ENCODE assay signal across 1 cellular context in genomic region chr2:111698743-111699554, GRCh38.
TF ChIP-seq lines count a peak whose summit lies in the region.

No MANE protein-coding gene starts in this region.

TF ChIP-seq in HepG2, 621 proteins besides CTCF, POLR2A, EP300 and RAD21 (continued from another document and continues in another):
- TF ChIP-seq ARID5B (CRISPR knock-in tag; IDR thresholded peaks at IDR 0.05) = peak; percentile 90
- no peak for TF ChIP-seq NFRKB (IDR thresholded peaks at IDR 0.05)
- peak; percentile 93 for TF ChIP-seq ZNF331 (CRISPR knock-in tag; IDR thresholded peaks at IDR 0.05)
- TF ChIP-seq ZNF263 (CRISPR knock-in tag; IDR thresholded peaks at IDR 0.05) = 0 out of 2 replicates have a peak, but pooled peaks have one; percentile 23
- TF ChIP-seq ZBTB4 (CRISPR knock-in tag; IDR thresholded peaks at IDR 0.05; ENCODE audit: borderline replicate concordance) = no peak
- 0 out of 2 replicates have a peak, but pooled peaks have one; percentile 31 for TF ChIP-seq SMAD3 (CRISPR knock-in tag; IDR thresholded peaks at IDR 0.05)
- no peak for TF ChIP-seq KLF12 (CRISPR knock-in tag; IDR thresholded peaks at IDR 0.05; ENCODE audit: borderline replicate concordance)
- TF ChIP-seq, protein P1, sequence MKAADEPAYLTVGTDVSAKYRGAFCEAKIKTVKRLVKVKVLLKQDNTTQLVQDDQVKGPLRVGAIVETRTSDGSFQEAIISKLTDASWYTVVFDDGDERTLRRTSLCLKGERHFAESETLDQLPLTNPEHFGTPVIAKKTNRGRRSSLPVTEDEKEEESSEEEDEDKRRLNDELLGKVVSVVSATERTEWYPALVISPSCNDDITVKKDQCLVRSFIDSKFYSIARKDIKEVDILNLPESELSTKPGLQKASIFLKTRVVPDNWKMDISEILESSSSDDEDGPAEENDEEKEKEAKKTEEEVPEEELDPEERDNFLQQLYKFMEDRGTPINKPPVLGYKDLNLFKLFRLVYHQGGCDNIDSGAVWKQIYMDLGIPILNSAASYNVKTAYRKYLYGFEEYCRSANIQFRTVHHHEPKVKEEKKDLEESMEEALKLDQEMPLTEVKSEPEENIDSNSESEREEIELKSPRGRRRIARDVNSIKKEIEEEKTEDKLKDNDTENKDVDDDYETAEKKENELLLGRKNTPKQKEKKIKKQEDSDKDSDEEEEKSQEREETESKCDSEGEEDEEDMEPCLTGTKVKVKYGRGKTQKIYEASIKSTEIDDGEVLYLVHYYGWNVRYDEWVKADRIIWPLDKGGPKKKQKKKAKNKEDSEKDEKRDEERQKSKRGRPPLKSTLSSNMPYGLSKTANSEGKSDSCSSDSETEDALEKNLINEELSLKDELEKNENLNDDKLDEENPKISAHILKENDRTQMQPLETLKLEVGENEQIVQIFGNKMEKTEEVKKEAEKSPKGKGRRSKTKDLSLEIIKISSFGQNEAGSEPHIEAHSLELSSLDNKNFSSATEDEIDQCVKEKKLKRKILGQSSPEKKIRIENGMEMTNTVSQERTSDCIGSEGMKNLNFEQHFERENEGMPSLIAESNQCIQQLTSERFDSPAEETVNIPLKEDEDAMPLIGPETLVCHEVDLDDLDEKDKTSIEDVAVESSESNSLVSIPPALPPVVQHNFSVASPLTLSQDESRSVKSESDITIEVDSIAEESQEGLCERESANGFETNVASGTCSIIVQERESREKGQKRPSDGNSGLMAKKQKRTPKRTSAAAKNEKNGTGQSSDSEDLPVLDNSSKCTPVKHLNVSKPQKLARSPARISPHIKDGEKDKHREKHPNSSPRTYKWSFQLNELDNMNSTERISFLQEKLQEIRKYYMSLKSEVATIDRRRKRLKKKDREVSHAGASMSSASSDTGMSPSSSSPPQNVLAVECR (CRISPR knock-in tag; IDR thresholded peaks at IDR 0.05; ENCODE audit: borderline replicate concordance) = peak; percentile 67; the same call in 1 of the 2 replicates
- peak; percentile 57 for TF ChIP-seq NR2F6 (IDR thresholded peaks at IDR 0.05)
- TF ChIP-seq NR2F6 (CRISPR knock-in tag; IDR thresholded peaks at IDR 0.05) = peak; percentile 69
- TF ChIP-seq ZNF703 (CRISPR knock-in tag; IDR thresholded peaks at IDR 0.05; ENCODE audit: borderline replicate concordance) = no peak
- TF ChIP-seq NFKBIZ (CRISPR knock-in tag; IDR thresholded peaks at IDR 0.05) = peak; percentile 42; the same call in 1 of the 2 replicates
- no peak for TF ChIP-seq ZNF720 (CRISPR knock-in tag; IDR thresholded peaks at IDR 0.05)
- TF ChIP-seq NR3C1 (CRISPR knock-in tag; IDR thresholded peaks at IDR 0.05) = no peak
- TF ChIP-seq, protein P2, sequence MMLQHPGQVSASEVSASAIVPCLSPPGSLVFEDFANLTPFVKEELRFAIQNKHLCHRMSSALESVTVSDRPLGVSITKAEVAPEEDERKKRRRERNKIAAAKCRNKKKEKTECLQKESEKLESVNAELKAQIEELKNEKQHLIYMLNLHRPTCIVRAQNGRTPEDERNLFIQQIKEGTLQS (CRISPR knock-in tag; IDR thresholded peaks at IDR 0.05) = peak; percentile 92
- TF ChIP-seq, protein P3, sequence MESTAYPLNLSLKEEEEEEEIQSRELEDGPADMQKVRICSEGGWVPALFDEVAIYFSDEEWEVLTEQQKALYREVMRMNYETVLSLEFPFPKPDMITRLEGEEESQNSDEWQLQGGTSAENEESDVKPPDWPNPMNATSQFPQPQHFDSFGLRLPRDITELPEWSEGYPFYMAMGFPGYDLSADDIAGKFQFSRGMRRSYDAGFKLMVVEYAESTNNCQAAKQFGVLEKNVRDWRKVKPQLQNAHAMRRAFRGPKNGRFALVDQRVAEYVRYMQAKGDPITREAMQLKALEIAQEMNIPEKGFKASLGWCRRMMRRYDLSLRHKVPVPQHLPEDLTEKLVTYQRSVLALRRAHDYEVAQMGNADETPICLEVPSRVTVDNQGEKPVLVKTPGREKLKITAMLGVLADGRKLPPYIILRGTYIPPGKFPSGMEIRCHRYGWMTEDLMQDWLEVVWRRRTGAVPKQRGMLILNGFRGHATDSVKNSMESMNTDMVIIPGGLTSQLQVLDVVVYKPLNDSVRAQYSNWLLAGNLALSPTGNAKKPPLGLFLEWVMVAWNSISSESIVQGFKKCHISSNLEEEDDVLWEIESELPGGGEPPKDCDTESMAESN (CRISPR knock-in tag; conservative IDR thresholded peaks at IDR 0.05) = peak; percentile 78
- TF ChIP-seq KAT2B (IDR thresholded peaks at IDR 0.05; ENCODE audit: borderline replicate concordance, low read depth, low read length) = no peak
- TF ChIP-seq PITX1 (CRISPR knock-in tag; IDR thresholded peaks at IDR 0.05) = 0 out of 2 replicates have a peak, but pooled peaks have one; percentile 19
- no peak for TF ChIP-seq ONECUT2 (CRISPR knock-in tag; IDR thresholded peaks at IDR 0.05)
- TF ChIP-seq XRCC5 (optimal IDR thresholded peaks at IDR 0.05; ENCODE audit: low read length) = peak; percentile 80
- TF ChIP-seq PBX2 (CRISPR knock-in tag; IDR thresholded peaks at IDR 0.05) = peak; percentile 76
- TF ChIP-seq HDAC1 (CRISPR knock-in tag; IDR thresholded peaks at IDR 0.05) = no peak
- TF ChIP-seq PLSCR1 (CRISPR knock-in tag; IDR thresholded peaks at IDR 0.05; ENCODE audit: borderline replicate concordance) = no peak
- TF ChIP-seq ZNF350 (CRISPR knock-in tag; IDR thresholded peaks at IDR 0.05; ENCODE audit: borderline replicate concordance, low read depth) = peak; percentile 85
- no peak for TF ChIP-seq ZSCAN12 (CRISPR knock-in tag; IDR thresholded peaks at IDR 0.05)
- TF ChIP-seq FOXK1 (CRISPR knock-in tag; IDR thresholded peaks at IDR 0.05; ENCODE audit: borderline replicate concordance, low read depth) = peak; percentile 48; the same call in 1 of the 2 replicates
- TF ChIP-seq, protein P4, sequence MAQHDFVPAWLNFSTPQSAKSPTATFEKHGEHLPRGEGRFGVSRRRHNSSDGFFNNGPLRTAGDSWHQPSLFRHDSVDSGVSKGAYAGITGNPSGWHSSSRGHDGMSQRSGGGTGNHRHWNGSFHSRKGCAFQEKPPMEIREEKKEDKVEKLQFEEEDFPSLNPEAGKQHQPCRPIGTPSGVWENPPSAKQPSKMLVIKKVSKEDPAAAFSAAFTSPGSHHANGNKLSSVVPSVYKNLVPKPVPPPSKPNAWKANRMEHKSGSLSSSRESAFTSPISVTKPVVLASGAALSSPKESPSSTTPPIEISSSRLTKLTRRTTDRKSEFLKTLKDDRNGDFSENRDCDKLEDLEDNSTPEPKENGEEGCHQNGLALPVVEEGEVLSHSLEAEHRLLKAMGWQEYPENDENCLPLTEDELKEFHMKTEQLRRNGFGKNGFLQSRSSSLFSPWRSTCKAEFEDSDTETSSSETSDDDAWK (CRISPR knock-in tag; IDR thresholded peaks at IDR 0.05) = no peak
- TF ChIP-seq, protein P5, sequence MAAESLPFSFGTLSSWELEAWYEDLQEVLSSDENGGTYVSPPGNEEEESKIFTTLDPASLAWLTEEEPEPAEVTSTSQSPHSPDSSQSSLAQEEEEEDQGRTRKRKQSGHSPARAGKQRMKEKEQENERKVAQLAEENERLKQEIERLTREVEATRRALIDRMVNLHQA (CRISPR knock-in tag; IDR thresholded peaks at IDR 0.05) = no peak
- TF ChIP-seq SALL1 (CRISPR knock-in tag; IDR thresholded peaks at IDR 0.05) = peak; percentile 91
- TF ChIP-seq, protein P6, sequence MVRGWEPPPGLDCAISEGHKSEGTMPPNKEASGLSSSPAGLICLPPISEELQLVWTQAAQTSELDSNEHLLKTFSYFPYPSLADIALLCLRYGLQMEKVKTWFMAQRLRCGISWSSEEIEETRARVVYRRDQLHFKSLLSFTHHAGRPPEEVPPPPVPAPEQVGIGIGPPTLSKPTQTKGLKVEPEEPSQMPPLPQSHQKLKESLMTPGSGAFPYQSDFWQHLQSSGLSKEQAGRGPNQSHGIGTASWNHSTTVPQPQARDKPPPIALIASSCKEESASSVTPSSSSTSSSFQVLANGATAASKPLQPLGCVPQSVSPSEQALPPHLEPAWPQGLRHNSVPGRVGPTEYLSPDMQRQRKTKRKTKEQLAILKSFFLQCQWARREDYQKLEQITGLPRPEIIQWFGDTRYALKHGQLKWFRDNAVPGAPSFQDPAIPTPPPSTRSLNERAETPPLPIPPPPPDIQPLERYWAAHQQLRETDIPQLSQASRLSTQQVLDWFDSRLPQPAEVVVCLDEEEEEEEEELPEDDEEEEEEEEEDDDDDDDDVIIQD (CRISPR knock-in tag; IDR thresholded peaks at IDR 0.05; ENCODE audit: low read depth) = peak; percentile 83; the same call in 1 of the 2 replicates
- no peak for TF ChIP-seq RFXAP (CRISPR knock-in tag; IDR thresholded peaks at IDR 0.05; ENCODE audit: borderline replicate concordance)
- no peak for TF ChIP-seq ZFP62 (CRISPR knock-in tag; IDR thresholded peaks at IDR 0.05)
- peak; percentile 100 for TF ChIP-seq MAFF (IDR thresholded peaks at IDR 0.05; ENCODE audit: low read depth, low read length)
- TF ChIP-seq CSRNP1 (CRISPR knock-in tag; IDR thresholded peaks at IDR 0.05) = peak; percentile 71
- TF ChIP-seq MEF2D (CRISPR knock-in tag; IDR thresholded peaks at IDR 0.05) = peak; percentile 46; the same call in 1 of the 2 replicates
- peak; percentile 53; the same call in 1 of the 2 replicates for TF ChIP-seq YEATS2 (CRISPR knock-in tag; IDR thresholded peaks at IDR 0.05; ENCODE audit: borderline replicate concordance)
